In genomic region chr5:172789687-172790495, GRCh38 we compare ENCODE assay signal across 1 cellular context.
A peak's percentile ranks its signal among the peaks of the same experiment; 100 is the strongest.
TF ChIP-seq lines count a peak whose summit lies in the region.

No MANE protein-coding gene starts in this region.

TF ChIP-seq in SK-N-SH, 30 proteins besides CTCF, POLR2A, EP300 and RAD21 (continued from another document):
- TF ChIP-seq FOSL2 (IDR thresholded peaks at IDR 0.05; ENCODE audit: borderline replicate concordance, low read depth) (0 out of 2 replicates have a peak, but pooled peaks have one; percentile 3), NFIC (IDR thresholded peaks at IDR 0.05; ENCODE audit: borderline replicate concordance) (peak; percentile 52)
